In genomic region chr1:18957136-18957521, GRCh38 we compare ENCODE assay signal across 2 cellular contexts.
A peak's percentile ranks its signal among the peaks of the same experiment; 100 is the strongest.
TF ChIP-seq lines count a peak whose summit lies in the region.

No MANE protein-coding gene starts in this region.

TF ChIP-seq in K562, 482 proteins besides CTCF, POLR2A, EP300 and RAD21 (continued from another document):
- no peak for TF ChIP-seq DEAF1 (CRISPR knock-in tag; IDR thresholded peaks at IDR 0.05)
- TF ChIP-seq HDAC6 (IDR thresholded peaks at IDR 0.05; ENCODE audit: low read depth, low read length): no peak
- peak; percentile 43 for TF ChIP-seq PCBP1 (IDR thresholded peaks at IDR 0.05; ENCODE audit: low read depth, low read length, poor library complexity, severe bottlenecking)
- no peak for TF ChIP-seq PTBP1 (IDR thresholded peaks at IDR 0.05; ENCODE audit: low read depth, low read length)
- no peak for TF ChIP-seq MCM3 (IDR thresholded peaks at IDR 0.05)
- TF ChIP-seq TRIM28 (IDR thresholded peaks at IDR 0.05): no peak
- no peak for TF ChIP-seq MTA3 (IDR thresholded peaks at IDR 0.05; ENCODE audit: borderline replicate concordance)
- TF ChIP-seq SMAD1 (IDR thresholded peaks at IDR 0.05; ENCODE audit: low read depth, low read length, partially characterized antibody): no peak
- TF ChIP-seq ZNF384 (IDR thresholded peaks at IDR 0.05; ENCODE audit: low read depth, low read length): no peak
- no peak for TF ChIP-seq NR2C1 (IDR thresholded peaks at IDR 0.05)
- no peak for TF ChIP-seq NR2C1 (tag; IDR thresholded peaks at IDR 0.05)
- TF ChIP-seq MXI1 (IDR thresholded peaks at IDR 0.05; ENCODE audit: low read depth, low read length): no peak
- no peak for TF ChIP-seq KDM5B (IDR thresholded peaks at IDR 0.05; ENCODE audit: insufficient replicate concordance, low read depth, low read length)
- TF ChIP-seq CBFB (CRISPR knock-in tag; IDR thresholded peaks at IDR 0.05): peak; percentile 83
- TF ChIP-seq HMBOX1 (IDR thresholded peaks at IDR 0.05): no peak
- no peak for TF ChIP-seq TGIF2 (CRISPR knock-in tag; IDR thresholded peaks at IDR 0.05)
- no peak; the same call in 1 of the 2 replicates for TF ChIP-seq RNF2 (IDR thresholded peaks at IDR 0.05)
- TF ChIP-seq ZBTB8A (IDR thresholded peaks at IDR 0.05; ENCODE audit: partially characterized antibody): no peak
- no peak for TF ChIP-seq FOXP1 (CRISPR knock-in tag; IDR thresholded peaks at IDR 0.05)
- no peak for TF ChIP-seq NFXL1 (CRISPR knock-in tag; IDR thresholded peaks at IDR 0.05)
- no peak for TF ChIP-seq CREB1 (IDR thresholded peaks at IDR 0.05)
- peak; percentile 40; the same call in 1 of the 2 replicates for TF ChIP-seq CREB1 (CRISPR knock-in tag; IDR thresholded peaks at IDR 0.05)
- TF ChIP-seq NFIC (IDR thresholded peaks at IDR 0.05): no peak
- TF ChIP-seq CREB3 (tag; conservative IDR thresholded peaks at IDR 0.05; ENCODE audit: low read depth): no peak
- TF ChIP-seq SAFB (IDR thresholded peaks at IDR 0.05; ENCODE audit: borderline replicate concordance, low read depth, low read length): peak; percentile 1; the same call in 1 of the 2 replicates

TF ChIP-seq in HepG2, 621 proteins besides CTCF, POLR2A, EP300 and RAD21 (continued from another document and continues in another):
- TF ChIP-seq PRDM10 (CRISPR knock-in tag; IDR thresholded peaks at IDR 0.05; ENCODE audit: low read depth) (no peak), POGZ (CRISPR knock-in tag; IDR thresholded peaks at IDR 0.05) (no peak), ZSCAN31 (CRISPR knock-in tag; IDR thresholded peaks at IDR 0.05; ENCODE audit: low read depth) (0 out of 2 replicates have a peak, but pooled peaks have one; percentile 35), TRIM24 (CRISPR knock-in tag; IDR thresholded peaks at IDR 0.05) (no peak), BORCS8-MEF2B (CRISPR knock-in tag; IDR thresholded peaks at IDR 0.05) (peak; percentile 42; the same call in 1 of the 2 replicates), ZGPAT (CRISPR knock-in tag; IDR thresholded peaks at IDR 0.05) (no peak), IRX3 (CRISPR knock-in tag; IDR thresholded peaks at IDR 0.05; ENCODE audit: borderline replicate concordance, low read depth) (no peak), GTF2F1 (IDR thresholded peaks at IDR 0.05; ENCODE audit: low read length) (no peak), ZSCAN22 (CRISPR knock-in tag; IDR thresholded peaks at IDR 0.05) (no peak), NFKBIZ (CRISPR knock-in tag; IDR thresholded peaks at IDR 0.05) (no peak), NFYB (CRISPR knock-in tag; IDR thresholded peaks at IDR 0.05) (no peak), MXD4 (CRISPR knock-in tag; IDR thresholded peaks at IDR 0.05) (no peak), KDM4B (CRISPR knock-in tag; IDR thresholded peaks at IDR 0.05) (no peak), PITX1 (CRISPR knock-in tag; IDR thresholded peaks at IDR 0.05) (no peak), NCOR1 (IDR thresholded peaks at IDR 0.05; ENCODE audit: borderline replicate concordance, low read length) (no peak; the same call in 1 of the 2 replicates), ZNF280B (CRISPR knock-in tag; IDR thresholded peaks at IDR 0.05; ENCODE audit: borderline replicate concordance) (peak; percentile 85; the same call in 1 of the 2 replicates), THRA (CRISPR knock-in tag; IDR thresholded peaks at IDR 0.05; ENCODE audit: borderline replicate concordance) (no peak), NFIC (IDR thresholded peaks at IDR 0.05; ENCODE audit: low read length) (no peak), TRAFD1 (CRISPR knock-in tag; IDR thresholded peaks at IDR 0.05; ENCODE audit: borderline replicate concordance) (no peak), ZNF790 (CRISPR knock-in tag; IDR thresholded peaks at IDR 0.05; ENCODE audit: borderline replicate concordance) (no peak), ZNF781 (CRISPR knock-in tag; IDR thresholded peaks at IDR 0.05; ENCODE audit: borderline replicate concordance, not compliant biosample characterization) (no peak), ZNF326 (CRISPR knock-in tag; IDR thresholded peaks at IDR 0.05; ENCODE audit: borderline replicate concordance) (no peak), RORA (CRISPR knock-in tag; IDR thresholded peaks at IDR 0.05) (no peak), ISL2 (CRISPR knock-in tag; IDR thresholded peaks at IDR 0.05) (no peak), KDM3A (CRISPR knock-in tag; IDR thresholded peaks at IDR 0.05; ENCODE audit: low read depth) (0 out of 2 replicates have a peak, but pooled peaks have one; percentile 8), ZNF484 (CRISPR knock-in tag; IDR thresholded peaks at IDR 0.05; ENCODE audit: borderline replicate concordance, low read depth) (no peak), FOXP4 (CRISPR knock-in tag; IDR thresholded peaks at IDR 0.05) (peak; percentile 16; the same call in 1 of the 2 replicates), TFDP1 (CRISPR knock-in tag; IDR thresholded peaks at IDR 0.05; ENCODE audit: borderline replicate concordance) (no peak), SKI (IDR thresholded peaks at IDR 0.05; ENCODE audit: partially characterized antibody) (no peak), SIX4 (CRISPR knock-in tag; IDR thresholded peaks at IDR 0.05) (no peak), HOXD1 (CRISPR knock-in tag; IDR thresholded peaks at IDR 0.05) (no peak), PRDM15 (CRISPR knock-in tag; IDR thresholded peaks at IDR 0.05) (no peak), ATF5 (CRISPR knock-in tag; IDR thresholded peaks at IDR 0.05; ENCODE audit: low read depth) (no peak)
